ENCODE assay signal across 1 cellular context in the genomic region with DNA sequence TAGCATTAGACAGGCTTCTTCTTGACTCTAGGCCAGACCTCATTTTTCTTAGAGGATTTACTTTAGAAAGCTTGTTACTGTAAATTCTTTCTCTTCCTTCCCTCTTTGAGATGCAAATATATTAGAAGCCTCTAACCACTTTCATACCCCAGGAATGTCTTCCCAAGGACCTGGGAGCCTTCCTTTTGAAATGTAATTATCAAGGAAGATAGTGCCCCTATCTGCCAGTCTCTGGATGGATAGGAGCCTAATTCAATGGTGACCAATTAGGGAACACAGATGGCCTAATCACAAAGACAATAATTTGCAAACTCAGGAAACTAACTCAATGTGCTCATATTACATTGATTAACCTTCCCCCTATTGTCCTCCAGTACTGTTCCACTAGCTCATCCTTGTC.
TF ChIP-seq lines count a peak whose summit lies in the region.

No MANE protein-coding gene starts in this region.

TF ChIP-seq in H1, 55 proteins besides CTCF, POLR2A, EP300 and RAD21 (continued from another document):
- TF ChIP-seq, protein P1, sequence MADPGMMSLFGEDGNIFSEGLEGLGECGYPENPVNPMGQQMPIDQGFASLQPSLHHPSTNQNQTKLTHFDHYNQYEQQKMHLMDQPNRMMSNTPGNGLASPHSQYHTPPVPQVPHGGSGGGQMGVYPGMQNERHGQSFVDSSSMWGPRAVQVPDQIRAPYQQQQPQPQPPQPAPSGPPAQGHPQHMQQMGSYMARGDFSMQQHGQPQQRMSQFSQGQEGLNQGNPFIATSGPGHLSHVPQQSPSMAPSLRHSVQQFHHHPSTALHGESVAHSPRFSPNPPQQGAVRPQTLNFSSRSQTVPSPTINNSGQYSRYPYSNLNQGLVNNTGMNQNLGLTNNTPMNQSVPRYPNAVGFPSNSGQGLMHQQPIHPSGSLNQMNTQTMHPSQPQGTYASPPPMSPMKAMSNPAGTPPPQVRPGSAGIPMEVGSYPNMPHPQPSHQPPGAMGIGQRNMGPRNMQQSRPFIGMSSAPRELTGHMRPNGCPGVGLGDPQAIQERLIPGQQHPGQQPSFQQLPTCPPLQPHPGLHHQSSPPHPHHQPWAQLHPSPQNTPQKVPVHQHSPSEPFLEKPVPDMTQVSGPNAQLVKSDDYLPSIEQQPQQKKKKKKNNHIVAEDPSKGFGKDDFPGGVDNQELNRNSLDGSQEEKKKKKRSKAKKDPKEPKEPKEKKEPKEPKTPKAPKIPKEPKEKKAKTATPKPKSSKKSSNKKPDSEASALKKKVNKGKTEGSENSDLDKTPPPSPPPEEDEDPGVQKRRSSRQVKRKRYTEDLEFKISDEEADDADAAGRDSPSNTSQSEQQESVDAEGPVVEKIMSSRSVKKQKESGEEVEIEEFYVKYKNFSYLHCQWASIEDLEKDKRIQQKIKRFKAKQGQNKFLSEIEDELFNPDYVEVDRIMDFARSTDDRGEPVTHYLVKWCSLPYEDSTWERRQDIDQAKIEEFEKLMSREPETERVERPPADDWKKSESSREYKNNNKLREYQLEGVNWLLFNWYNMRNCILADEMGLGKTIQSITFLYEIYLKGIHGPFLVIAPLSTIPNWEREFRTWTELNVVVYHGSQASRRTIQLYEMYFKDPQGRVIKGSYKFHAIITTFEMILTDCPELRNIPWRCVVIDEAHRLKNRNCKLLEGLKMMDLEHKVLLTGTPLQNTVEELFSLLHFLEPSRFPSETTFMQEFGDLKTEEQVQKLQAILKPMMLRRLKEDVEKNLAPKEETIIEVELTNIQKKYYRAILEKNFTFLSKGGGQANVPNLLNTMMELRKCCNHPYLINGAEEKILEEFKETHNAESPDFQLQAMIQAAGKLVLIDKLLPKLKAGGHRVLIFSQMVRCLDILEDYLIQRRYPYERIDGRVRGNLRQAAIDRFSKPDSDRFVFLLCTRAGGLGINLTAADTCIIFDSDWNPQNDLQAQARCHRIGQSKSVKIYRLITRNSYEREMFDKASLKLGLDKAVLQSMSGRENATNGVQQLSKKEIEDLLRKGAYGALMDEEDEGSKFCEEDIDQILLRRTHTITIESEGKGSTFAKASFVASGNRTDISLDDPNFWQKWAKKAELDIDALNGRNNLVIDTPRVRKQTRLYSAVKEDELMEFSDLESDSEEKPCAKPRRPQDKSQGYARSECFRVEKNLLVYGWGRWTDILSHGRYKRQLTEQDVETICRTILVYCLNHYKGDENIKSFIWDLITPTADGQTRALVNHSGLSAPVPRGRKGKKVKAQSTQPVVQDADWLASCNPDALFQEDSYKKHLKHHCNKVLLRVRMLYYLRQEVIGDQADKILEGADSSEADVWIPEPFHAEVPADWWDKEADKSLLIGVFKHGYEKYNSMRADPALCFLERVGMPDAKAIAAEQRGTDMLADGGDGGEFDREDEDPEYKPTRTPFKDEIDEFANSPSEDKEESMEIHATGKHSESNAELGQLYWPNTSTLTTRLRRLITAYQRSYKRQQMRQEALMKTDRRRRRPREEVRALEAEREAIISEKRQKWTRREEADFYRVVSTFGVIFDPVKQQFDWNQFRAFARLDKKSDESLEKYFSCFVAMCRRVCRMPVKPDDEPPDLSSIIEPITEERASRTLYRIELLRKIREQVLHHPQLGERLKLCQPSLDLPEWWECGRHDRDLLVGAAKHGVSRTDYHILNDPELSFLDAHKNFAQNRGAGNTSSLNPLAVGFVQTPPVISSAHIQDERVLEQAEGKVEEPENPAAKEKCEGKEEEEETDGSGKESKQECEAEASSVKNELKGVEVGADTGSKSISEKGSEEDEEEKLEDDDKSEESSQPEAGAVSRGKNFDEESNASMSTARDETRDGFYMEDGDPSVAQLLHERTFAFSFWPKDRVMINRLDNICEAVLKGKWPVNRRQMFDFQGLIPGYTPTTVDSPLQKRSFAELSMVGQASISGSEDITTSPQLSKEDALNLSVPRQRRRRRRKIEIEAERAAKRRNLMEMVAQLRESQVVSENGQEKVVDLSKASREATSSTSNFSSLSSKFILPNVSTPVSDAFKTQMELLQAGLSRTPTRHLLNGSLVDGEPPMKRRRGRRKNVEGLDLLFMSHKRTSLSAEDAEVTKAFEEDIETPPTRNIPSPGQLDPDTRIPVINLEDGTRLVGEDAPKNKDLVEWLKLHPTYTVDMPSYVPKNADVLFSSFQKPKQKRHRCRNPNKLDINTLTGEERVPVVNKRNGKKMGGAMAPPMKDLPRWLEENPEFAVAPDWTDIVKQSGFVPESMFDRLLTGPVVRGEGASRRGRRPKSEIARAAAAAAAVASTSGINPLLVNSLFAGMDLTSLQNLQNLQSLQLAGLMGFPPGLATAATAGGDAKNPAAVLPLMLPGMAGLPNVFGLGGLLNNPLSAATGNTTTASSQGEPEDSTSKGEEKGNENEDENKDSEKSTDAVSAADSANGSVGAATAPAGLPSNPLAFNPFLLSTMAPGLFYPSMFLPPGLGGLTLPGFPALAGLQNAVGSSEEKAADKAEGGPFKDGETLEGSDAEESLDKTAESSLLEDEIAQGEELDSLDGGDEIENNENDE (IDR thresholded peaks at IDR 0.05; ENCODE audit: insufficient replicate concordance, low read length) = peak; percentile 68
- TF ChIP-seq YY1 (IDR thresholded peaks at IDR 0.05; ENCODE audit: low read depth, low read length) (no peak), POLR2AphosphoS5 (IDR thresholded peaks at IDR 0.05; ENCODE audit: low read depth, low read length) (peak; percentile 64; the same call in 1 of the 2 replicates), SP1 (IDR thresholded peaks at IDR 0.05; ENCODE audit: low read depth, low read length) (0 out of 2 replicates have a peak, but pooled peaks have one; percentile 34), TCF12 (IDR thresholded peaks at IDR 0.05; ENCODE audit: low read depth, low read length) (peak; percentile 78; the same call in 1 of the 2 replicates), TEAD4 (IDR thresholded peaks at IDR 0.05; ENCODE audit: low read depth, low read length) (peak; percentile 78; the same call in 1 of the 2 replicates)
- TF ChIP-seq, protein P2, sequence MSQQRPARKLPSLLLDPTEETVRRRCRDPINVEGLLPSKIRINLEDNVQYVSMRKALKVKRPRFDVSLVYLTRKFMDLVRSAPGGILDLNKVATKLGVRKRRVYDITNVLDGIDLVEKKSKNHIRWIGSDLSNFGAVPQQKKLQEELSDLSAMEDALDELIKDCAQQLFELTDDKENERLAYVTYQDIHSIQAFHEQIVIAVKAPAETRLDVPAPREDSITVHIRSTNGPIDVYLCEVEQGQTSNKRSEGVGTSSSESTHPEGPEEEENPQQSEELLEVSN (IDR thresholded peaks at IDR 0.05) = no peak
